Comparison of ENCODE assay signal across 8 cellular contexts in genomic region chr3:115819785-115820384, GRCh38.
A peak's percentile ranks its signal among the peaks of the same experiment; 100 is the strongest.
DNase-seq lines count a peak whose midpoint lies in the region; ATAC-seq and TF ChIP-seq lines count a peak whose summit lies in the region.

No MANE protein-coding gene starts in this region.

- H3K27ac Mint-ChIP-seq in T-cell: no peak overlapping the region

- H3K4me1 ChIP-seq in A673 (ENCODE audit: insufficient read depth, low read length, poor library complexity, severe bottlenecking): peaks cover 16% of the 10 kb centered on the region

- BruUV-seq in A673 (replicated peaks; lab: Mats Ljungman, UMichigan): no TSS peak

- DNase-seq in A673 (ENCODE audit: low spot score): peak; percentile 93
- peak; percentile 87 for DNase-seq in NCI-H146 (lab: John Stamatoyannopoulos, UW)
- peak; percentile 6 to 73 (median 50) for DNase-seq in T-cell
- DNase-seq in astrocyte of the spinal cord (ENCODE audit: low read depth, low spot score): peak; percentile 87
- DNase-seq in iPS DF 19.7 (ENCODE audit: low read depth, low spot score): peak; percentile 50
- peak; percentile 18 to 43 (median 27) for DNase-seq in stimulated activated CD4-positive, alpha-beta T cell treated with anti-CD3 and anti-CD28 coated beads, Interleukin-12 subunit alpha, Interleukin-12 subunit beta, amount 100 ng/mL, for 48 hours (ENCODE audit: low read depth in 2 of 3, low spot score in 1 of 3)

- TF ChIP-seq POLR2A in GM18505 (IDR thresholded peaks at IDR 0.05; ENCODE audit: borderline replicate concordance, extremely low read depth, insufficient read depth, insufficient read length): no peak

- H3K4me1 Mint-ChIP-seq in T-cell: no peaks in the 10 kb centered on the region

- POLR2A ChIA-PET in A673 (lab: Charles Lee; ENCODE audit: low non-redundant PET): no interaction called here
- POLR2A ChIA-PET in T-cell (lab: Charles Lee): no interaction called here

- H3K27ac ChIP-seq in A673 (ENCODE audit: low read depth, low read length, poor library complexity, severe bottlenecking): peak overlapping the region; percentile 13

- in situ Hi-C loops in astrocyte of the spinal cord (cut with HindIII; ENCODE audit: low sequenced_read_pairs): no loop called here

- no peaks in the 10 kb centered on the region for H3K9me3 ChIP-seq in A673 (ENCODE audit: low read depth, low read length, poor library complexity, severe bottlenecking)

- no peaks in the 10 kb centered on the region for H3K9me3 Mint-ChIP-seq in T-cell

- no peak overlapping the region for H3K4me3 Mint-ChIP-seq in T-cell

- H3K36me3 Mint-ChIP-seq in T-cell: no peaks in the 10 kb centered on the region

- ATAC-seq in GM18505 (IDR thresholded peaks at IDR 0.05; ENCODE audit: unreplicated experiment) (peak; percentile 90), HG02938 (IDR thresholded peaks at IDR 0.05; ENCODE audit: unreplicated experiment) (peak; percentile 95), T-cell (replicated peaks in 1 of 4) (peak; percentile 83 to 97 (median 88))

- H3K27me3 Mint-ChIP-seq in T-cell: no peaks in the 10 kb centered on the region

- no peaks in the 10 kb centered on the region for H3K36me3 ChIP-seq in A673 (ENCODE audit: insufficient read depth, low read length, poor library complexity, severe bottlenecking)

- H3K27me3 ChIP-seq in A673 (replicated peaks; ENCODE audit: insufficient read depth, low read depth, low read length, poor library complexity): no peaks in the 10 kb centered on the region

- H3K4me3 ChIP-seq in A673 (ENCODE audit: low read depth, low read length, poor library complexity, severe bottlenecking) (no peak overlapping the region), astrocyte of the spinal cord (ENCODE audit: low read depth, low read length) (no peak overlapping the region)

- CTCF ChIA-PET in A673 (lab: Charles Lee) (interaction anchor here (0.7 to 1.3 kb wide), 3 partner anchors 53 to 103 kb away, joined by 3 read pairs; no protein-coding TSS in a partner anchor), T-cell (lab: Charles Lee) (interaction anchor here (0.7 to 2.1 kb wide), 8 partner anchors 9 to 1456 kb away, joined by 3 to 6 read pairs (median 3); no protein-coding TSS in a partner anchor)

- intact Hi-C loops in A673 (cut with micrococcal nuclease; ENCODE audit: unreplicated experiment): loop anchor here (2.0 to 10.0 kb wide), 6 partner anchors 939 to 1975 kb away; partner anchors contain the start of gene TIGIT

- TF ChIP-seq CTCF in A673 (conservative IDR thresholded peaks at IDR 0.05; ENCODE audit: low read depth, low read length): peak; percentile 100
- TF ChIP-seq CTCF in astrocyte of the spinal cord (IDR thresholded peaks at IDR 0.05; ENCODE audit: low read depth, low read length): peak; percentile 93

Comparison
In these comparisons a context has a peak if more than half of its experiments do, and no peak if none do; other contexts are left out.
1. DNase-seq: peak in every context shown above with its lines; median percentile 93 in A673; 87 in NCI-H146; 87 in astrocyte of the spinal cord; 50 in T-cell; 50 in iPS DF 19.7; 27 in stimulated activated CD4-positive, alpha-beta T cell treated with anti-CD3 and anti-CD28 coated beads, Interleukin-12 subunit alpha, Interleukin-12 subunit beta, amount 100 ng/mL, for 48 hours.